Comparison of ENCODE assay signal across 1 cellular context in genomic region chr16:29826342-29826695, GRCh38.
TF ChIP-seq lines count a peak whose summit lies in the region.

No MANE protein-coding gene starts in this region.

TF ChIP-seq in HepG2, 621 proteins besides CTCF, POLR2A, EP300 and RAD21:
- TF ChIP-seq RFXAP (CRISPR knock-in tag; IDR thresholded peaks at IDR 0.05; ENCODE audit: borderline replicate concordance) (no peak), XRCC5 (optimal IDR thresholded peaks at IDR 0.05; ENCODE audit: low read length) (peak; percentile 5), MAFG (CRISPR knock-in tag; IDR thresholded peaks at IDR 0.05) (no peak), ZNF101 (CRISPR knock-in tag; IDR thresholded peaks at IDR 0.05; ENCODE audit: borderline replicate concordance, low read depth) (no peak), SSRP1 (CRISPR knock-in tag; IDR thresholded peaks at IDR 0.05) (no peak), ZNF746 (CRISPR knock-in tag; IDR thresholded peaks at IDR 0.05) (no peak), ZNF547 (CRISPR knock-in tag; IDR thresholded peaks at IDR 0.05) (0 out of 2 replicates have a peak, but pooled peaks have one; percentile 12), KDM2A (CRISPR knock-in tag; IDR thresholded peaks at IDR 0.05; ENCODE audit: borderline replicate concordance, low read depth) (0 out of 2 replicates have a peak, but pooled peaks have one; percentile 2), ZNF563 (CRISPR knock-in tag; IDR thresholded peaks at IDR 0.05) (no peak), DMAP1 (CRISPR knock-in tag; IDR thresholded peaks at IDR 0.05) (no peak), ZFP37 (CRISPR knock-in tag; IDR thresholded peaks at IDR 0.05; ENCODE audit: borderline replicate concordance) (no peak), ZNF3 (CRISPR knock-in tag; IDR thresholded peaks at IDR 0.05) (no peak), SAP130 (CRISPR knock-in tag; IDR thresholded peaks at IDR 0.05; ENCODE audit: low read depth) (no peak), ZNF263 (CRISPR knock-in tag; IDR thresholded peaks at IDR 0.05) (peak; percentile 40; the same call in 1 of the 2 replicates), ZNF788 (CRISPR knock-in tag; IDR thresholded peaks at IDR 0.05; ENCODE audit: borderline replicate concordance) (0 out of 2 replicates have a peak, but pooled peaks have one; percentile 36), CENPT (CRISPR knock-in tag; IDR thresholded peaks at IDR 0.05; ENCODE audit: low read depth) (no peak), ELF1 (CRISPR knock-in tag; IDR thresholded peaks at IDR 0.05) (no peak), RAD51 (IDR thresholded peaks at IDR 0.05; ENCODE audit: borderline replicate concordance) (no peak), CBX1 (IDR thresholded peaks at IDR 0.05; ENCODE audit: low read depth) (peak; percentile 40), MNT (IDR thresholded peaks at IDR 0.05) (no peak), ZNF674 (CRISPR knock-in tag; IDR thresholded peaks at IDR 0.05; ENCODE audit: low read depth) (no peak), CCDC6 (CRISPR knock-in tag; IDR thresholded peaks at IDR 0.05) (no peak), NFKBIZ (CRISPR knock-in tag; IDR thresholded peaks at IDR 0.05) (no peak), RELA (CRISPR knock-in tag; IDR thresholded peaks at IDR 0.05) (no peak), SMAD3 (CRISPR knock-in tag; IDR thresholded peaks at IDR 0.05) (no peak), TAF1 (CRISPR knock-in tag; IDR thresholded peaks at IDR 0.05) (no peak), ZNF337 (CRISPR knock-in tag; IDR thresholded peaks at IDR 0.05; ENCODE audit: borderline replicate concordance, low read depth) (no peak), ZNF605 (CRISPR knock-in tag; IDR thresholded peaks at IDR 0.05) (0 out of 2 replicates have a peak, but pooled peaks have one; percentile 18), SP1 (IDR thresholded peaks at IDR 0.05) (no peak), SP1 (CRISPR knock-in tag; IDR thresholded peaks at IDR 0.05) (no peak), ZNF121 (CRISPR knock-in tag; IDR thresholded peaks at IDR 0.05) (0 out of 2 replicates have a peak, but pooled peaks have one; percentile 46), ZNF354B (CRISPR knock-in tag; IDR thresholded peaks at IDR 0.05) (no peak), NR2F1 (CRISPR knock-in tag; IDR thresholded peaks at IDR 0.05) (no peak), PITX1 (CRISPR knock-in tag; IDR thresholded peaks at IDR 0.05) (no peak), HIVEP1 (CRISPR knock-in tag; IDR thresholded peaks at IDR 0.05) (no peak)
- TF ChIP-seq, protein P1, sequence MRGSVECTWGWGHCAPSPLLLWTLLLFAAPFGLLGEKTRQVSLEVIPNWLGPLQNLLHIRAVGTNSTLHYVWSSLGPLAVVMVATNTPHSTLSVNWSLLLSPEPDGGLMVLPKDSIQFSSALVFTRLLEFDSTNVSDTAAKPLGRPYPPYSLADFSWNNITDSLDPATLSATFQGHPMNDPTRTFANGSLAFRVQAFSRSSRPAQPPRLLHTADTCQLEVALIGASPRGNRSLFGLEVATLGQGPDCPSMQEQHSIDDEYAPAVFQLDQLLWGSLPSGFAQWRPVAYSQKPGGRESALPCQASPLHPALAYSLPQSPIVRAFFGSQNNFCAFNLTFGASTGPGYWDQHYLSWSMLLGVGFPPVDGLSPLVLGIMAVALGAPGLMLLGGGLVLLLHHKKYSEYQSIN (CRISPR knock-in tag; IDR thresholded peaks at IDR 0.05; ENCODE audit: borderline replicate concordance) = no peak
- TF ChIP-seq, protein P2, sequence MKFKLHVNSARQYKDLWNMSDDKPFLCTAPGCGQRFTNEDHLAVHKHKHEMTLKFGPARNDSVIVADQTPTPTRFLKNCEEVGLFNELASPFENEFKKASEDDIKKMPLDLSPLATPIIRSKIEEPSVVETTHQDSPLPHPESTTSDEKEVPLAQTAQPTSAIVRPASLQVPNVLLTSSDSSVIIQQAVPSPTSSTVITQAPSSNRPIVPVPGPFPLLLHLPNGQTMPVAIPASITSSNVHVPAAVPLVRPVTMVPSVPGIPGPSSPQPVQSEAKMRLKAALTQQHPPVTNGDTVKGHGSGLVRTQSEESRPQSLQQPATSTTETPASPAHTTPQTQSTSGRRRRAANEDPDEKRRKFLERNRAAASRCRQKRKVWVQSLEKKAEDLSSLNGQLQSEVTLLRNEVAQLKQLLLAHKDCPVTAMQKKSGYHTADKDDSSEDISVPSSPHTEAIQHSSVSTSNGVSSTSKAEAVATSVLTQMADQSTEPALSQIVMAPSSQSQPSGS (CRISPR knock-in tag; IDR thresholded peaks at IDR 0.05) = no peak
- TF ChIP-seq, protein P3, sequence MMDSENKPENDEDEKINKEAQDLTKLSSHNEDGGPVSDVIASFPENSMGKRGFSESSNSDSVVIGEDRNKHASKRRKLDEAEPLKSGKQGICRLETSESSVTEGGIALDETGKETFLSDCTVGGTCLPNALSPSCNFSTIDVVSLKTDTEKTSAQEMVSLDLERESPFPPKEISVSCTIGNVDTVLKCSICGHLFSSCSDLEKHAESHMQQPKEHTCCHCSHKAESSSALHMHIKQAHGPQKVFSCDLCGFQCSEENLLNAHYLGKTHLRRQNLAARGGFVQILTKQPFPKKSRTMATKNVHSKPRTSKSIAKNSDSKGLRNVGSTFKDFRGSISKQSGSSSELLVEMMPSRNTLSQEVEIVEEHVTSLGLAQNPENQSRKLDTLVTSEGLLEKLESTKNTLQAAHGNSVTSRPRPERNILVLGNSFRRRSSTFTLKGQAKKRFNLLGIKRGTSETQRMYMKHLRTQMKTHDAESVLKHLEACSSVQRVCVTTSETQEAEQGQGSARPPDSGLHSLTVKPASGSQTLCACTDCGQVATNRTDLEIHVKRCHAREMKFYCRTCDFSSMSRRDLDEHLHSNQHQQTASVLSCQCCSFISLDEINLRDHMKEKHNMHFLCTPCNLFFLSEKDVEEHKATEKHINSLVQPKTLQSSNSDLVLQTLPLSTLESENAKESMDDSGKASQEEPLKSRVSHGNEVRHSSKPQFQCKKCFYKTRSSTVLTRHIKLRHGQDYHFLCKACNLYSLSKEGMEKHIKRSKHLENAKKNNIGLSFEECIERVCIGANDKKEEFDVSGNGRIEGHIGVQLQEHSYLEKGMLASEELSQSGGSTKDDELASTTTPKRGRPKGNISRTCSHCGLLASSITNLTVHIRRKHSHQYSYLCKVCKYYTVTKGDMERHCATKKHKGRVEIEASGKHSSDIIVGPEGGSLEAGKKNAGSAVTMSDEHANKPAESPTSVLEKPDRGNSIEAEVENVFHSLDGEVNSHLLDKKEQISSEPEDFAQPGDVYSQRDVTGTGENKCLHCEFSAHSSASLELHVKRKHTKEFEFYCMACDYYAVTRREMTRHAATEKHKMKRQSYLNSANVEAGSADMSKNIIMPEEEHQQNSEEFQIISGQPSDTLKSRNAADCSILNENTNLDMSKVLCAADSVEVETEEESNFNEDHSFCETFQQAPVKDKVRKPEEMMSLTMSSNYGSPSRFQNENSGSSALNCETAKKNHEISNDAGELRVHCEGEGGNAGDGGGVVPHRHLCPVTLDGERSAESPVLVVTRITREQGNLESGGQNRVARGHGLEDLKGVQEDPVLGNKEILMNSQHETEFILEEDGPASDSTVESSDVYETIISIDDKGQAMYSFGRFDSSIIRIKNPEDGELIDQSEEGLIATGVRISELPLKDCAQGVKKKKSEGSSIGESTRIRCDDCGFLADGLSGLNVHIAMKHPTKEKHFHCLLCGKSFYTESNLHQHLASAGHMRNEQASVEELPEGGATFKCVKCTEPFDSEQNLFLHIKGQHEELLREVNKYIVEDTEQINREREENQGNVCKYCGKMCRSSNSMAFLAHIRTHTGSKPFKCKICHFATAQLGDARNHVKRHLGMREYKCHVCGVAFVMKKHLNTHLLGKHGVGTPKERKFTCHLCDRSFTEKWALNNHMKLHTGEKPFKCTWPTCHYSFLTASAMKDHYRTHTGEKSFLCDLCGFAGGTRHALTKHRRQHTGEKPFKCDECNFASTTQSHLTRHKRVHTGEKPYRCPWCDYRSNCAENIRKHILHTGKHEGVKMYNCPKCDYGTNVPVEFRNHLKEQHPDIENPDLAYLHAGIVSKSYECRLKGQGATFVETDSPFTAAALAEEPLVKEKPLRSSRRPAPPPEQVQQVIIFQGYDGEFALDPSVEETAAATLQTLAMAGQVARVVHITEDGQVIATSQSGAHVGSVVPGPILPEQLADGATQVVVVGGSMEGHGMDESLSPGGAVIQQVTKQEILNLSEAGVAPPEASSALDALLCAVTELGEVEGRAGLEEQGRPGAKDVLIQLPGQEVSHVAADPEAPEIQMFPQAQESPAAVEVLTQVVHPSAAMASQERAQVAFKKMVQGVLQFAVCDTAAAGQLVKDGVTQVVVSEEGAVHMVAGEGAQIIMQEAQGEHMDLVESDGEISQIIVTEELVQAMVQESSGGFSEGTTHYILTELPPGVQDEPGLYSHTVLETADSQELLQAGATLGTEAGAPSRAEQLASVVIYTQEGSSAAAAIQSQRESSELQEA (CRISPR knock-in tag; IDR thresholded peaks at IDR 0.05; ENCODE audit: not compliant biosample characterization) = no peak
- TF ChIP-seq, protein P4, sequence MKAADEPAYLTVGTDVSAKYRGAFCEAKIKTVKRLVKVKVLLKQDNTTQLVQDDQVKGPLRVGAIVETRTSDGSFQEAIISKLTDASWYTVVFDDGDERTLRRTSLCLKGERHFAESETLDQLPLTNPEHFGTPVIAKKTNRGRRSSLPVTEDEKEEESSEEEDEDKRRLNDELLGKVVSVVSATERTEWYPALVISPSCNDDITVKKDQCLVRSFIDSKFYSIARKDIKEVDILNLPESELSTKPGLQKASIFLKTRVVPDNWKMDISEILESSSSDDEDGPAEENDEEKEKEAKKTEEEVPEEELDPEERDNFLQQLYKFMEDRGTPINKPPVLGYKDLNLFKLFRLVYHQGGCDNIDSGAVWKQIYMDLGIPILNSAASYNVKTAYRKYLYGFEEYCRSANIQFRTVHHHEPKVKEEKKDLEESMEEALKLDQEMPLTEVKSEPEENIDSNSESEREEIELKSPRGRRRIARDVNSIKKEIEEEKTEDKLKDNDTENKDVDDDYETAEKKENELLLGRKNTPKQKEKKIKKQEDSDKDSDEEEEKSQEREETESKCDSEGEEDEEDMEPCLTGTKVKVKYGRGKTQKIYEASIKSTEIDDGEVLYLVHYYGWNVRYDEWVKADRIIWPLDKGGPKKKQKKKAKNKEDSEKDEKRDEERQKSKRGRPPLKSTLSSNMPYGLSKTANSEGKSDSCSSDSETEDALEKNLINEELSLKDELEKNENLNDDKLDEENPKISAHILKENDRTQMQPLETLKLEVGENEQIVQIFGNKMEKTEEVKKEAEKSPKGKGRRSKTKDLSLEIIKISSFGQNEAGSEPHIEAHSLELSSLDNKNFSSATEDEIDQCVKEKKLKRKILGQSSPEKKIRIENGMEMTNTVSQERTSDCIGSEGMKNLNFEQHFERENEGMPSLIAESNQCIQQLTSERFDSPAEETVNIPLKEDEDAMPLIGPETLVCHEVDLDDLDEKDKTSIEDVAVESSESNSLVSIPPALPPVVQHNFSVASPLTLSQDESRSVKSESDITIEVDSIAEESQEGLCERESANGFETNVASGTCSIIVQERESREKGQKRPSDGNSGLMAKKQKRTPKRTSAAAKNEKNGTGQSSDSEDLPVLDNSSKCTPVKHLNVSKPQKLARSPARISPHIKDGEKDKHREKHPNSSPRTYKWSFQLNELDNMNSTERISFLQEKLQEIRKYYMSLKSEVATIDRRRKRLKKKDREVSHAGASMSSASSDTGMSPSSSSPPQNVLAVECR (CRISPR knock-in tag; IDR thresholded peaks at IDR 0.05; ENCODE audit: borderline replicate concordance) = no peak
